In the genomic region with DNA sequence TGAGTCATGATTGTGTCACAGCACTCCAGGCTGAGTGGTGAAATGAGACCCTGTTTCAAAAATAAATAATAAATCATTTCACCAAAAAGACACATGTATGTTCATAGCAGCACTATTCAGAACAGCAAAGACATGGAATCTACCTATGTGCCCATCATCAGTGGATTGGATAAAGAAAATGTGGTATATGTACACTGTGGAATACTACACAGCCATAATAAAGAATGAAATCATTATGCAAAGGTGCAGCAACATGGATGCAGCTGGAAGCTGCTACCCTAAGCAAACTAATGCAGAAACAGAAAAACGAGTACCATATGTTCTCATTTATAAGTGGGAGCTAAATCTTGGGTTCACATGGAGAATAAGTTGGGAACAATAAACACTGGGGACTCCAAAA, we compare ENCODE assay signal across 26 cellular contexts. TPM values are rescaled to one million over a fixed set of nuclear protein-coding genes. Genes with fewer than 3 reads are reported as not detected.
DNase-seq lines count a peak whose midpoint lies in the region; ATAC-seq and TF ChIP-seq lines count a peak whose summit lies in the region.
"Had no signal": no experiment of that assay in that cellular context is flagged by ENCODE, and none has a peak within 500 bp of the region (broad histone marks: within the 10 kb centered on the region; RNA-seq: fewer than 3 reads in every experiment).

No MANE protein-coding gene starts in this region.

- intact Hi-C loops in activated naive CD4-positive, alpha-beta T cell treated with anti-CD3 and anti-CD28 coated beads for 36 hours (cut with micrococcal nuclease) = no loop called here

- no peak overlapping the region for H3K27ac ChIP-seq in foreskin keratinocyte
- H3K27ac ChIP-seq: C4-2B, HL-60 had no signal

- H3K4me1 Mint-ChIP-seq in activated naive CD4-positive, alpha-beta T cell treated with anti-CD3 and anti-CD28 coated beads for 36 hours (ENCODE audit: low read depth) = no peaks in the 10 kb centered on the region

- no peak overlapping the region for H3K4me3 Mint-ChIP-seq in activated naive CD4-positive, alpha-beta T cell treated with anti-CD3 and anti-CD28 coated beads for 36 hours
- H3K4me3 Mint-ChIP-seq: CD8-positive, alpha-beta memory T cell had no signal

- H3K27ac Mint-ChIP-seq in activated naive CD4-positive, alpha-beta T cell treated with anti-CD3 and anti-CD28 coated beads for 36 hours = no peak overlapping the region
- no peak overlapping the region for H3K27ac Mint-ChIP-seq in activated naive CD4-positive, alpha-beta T cell treated with anti-CD3 and anti-CD28 coated beads, Interleukin-2, amount 50 U/mL, for 72 hours
- H3K27ac Mint-ChIP-seq: CD8-positive, alpha-beta memory T cell had no signal

- no peak for TF ChIP-seq CTCF in foreskin keratinocyte (conservative IDR thresholded peaks at IDR 0.05)

- no peak for ATAC-seq in activated naive CD4-positive, alpha-beta T cell treated with anti-CD3 and anti-CD28 coated beads, Interleukin-2, amount 50 U/mL, for 72 hours
- peak; percentile 53 for ATAC-seq in foreskin keratinocyte
- no peak for ATAC-seq in HG03135 (IDR thresholded peaks at IDR 0.05; ENCODE audit: unreplicated experiment)
- ATAC-seq: GM12878, Panc1 had no signal

- H3K36me3 Mint-ChIP-seq in activated naive CD4-positive, alpha-beta T cell treated with anti-CD3 and anti-CD28 coated beads for 36 hours (ENCODE audit: low read depth) = peaks cover 35% of the 10 kb centered on the region
- peaks cover 16 to 40% of the 10 kb centered on the region in 2 donors for H3K36me3 Mint-ChIP-seq in activated naive CD4-positive, alpha-beta T cell treated with anti-CD3 and anti-CD28 coated beads, Interleukin-2, amount 50 U/mL, for 72 hours

- CTCF ChIA-PET in activated naive CD4-positive, alpha-beta T cell treated with anti-CD3 and anti-CD28 coated beads for 36 hours (lab: Charles Lee) = no interaction called here

- peaks cover 6% of the 10 kb centered on the region for H3K9me3 Mint-ChIP-seq in activated naive CD4-positive, alpha-beta T cell treated with anti-CD3 and anti-CD28 coated beads for 36 hours
- H3K9me3 Mint-ChIP-seq in activated naive CD4-positive, alpha-beta T cell treated with anti-CD3 and anti-CD28 coated beads, Interleukin-2, amount 50 U/mL, for 72 hours = peaks cover 0 to 6% of the 10 kb centered on the region in 2 donors
- H3K9me3 Mint-ChIP-seq: CD8-positive, alpha-beta memory T cell had no signal

- no peaks in the 10 kb centered on the region for H3K27me3 ChIP-seq in foreskin keratinocyte

- peak; percentile 8 for DNase-seq in activated naive CD4-positive, alpha-beta T cell treated with anti-CD3 and anti-CD28 coated beads for 36 hours
- DNase-seq in activated naive CD4-positive, alpha-beta T cell treated with anti-CD3 and anti-CD28 coated beads, Interleukin-2, amount 50 U/mL, for 72 hours (ENCODE audit: low spot score in 2 of 2) = no peak
- DNase-seq in ELR (ENCODE audit: low read depth) = peak; percentile 39
- peak; percentile 17 for DNase-seq in M059J (ENCODE audit: low read depth)
- peak in 1 of 2 donors; percentile 1 for DNase-seq in foreskin keratinocyte
- DNase-seq in NCI-H446 treated with DMSO at 0.1 percent for 48 hours (lab: John Stamatoyannopoulos, UW) = no peak
- DNase-seq: Calu3; CD8-positive, alpha-beta memory T cell; DMS153; H7; IMR-90; MM.1S; NCI-H1105; NCI-H146; NCI-H2029; NCI-H2227 treated with DMSO at 0.1 percent for 48 hours; NCI-H524; NCI-H774; NK-92 treated with Interleukin-12 subunit alpha and Interleukin-12 subunit beta, amount 100 ng/mL, for 24 hours; SIG-M5; T-helper 1 cell had no signal

- H3K27me3 Mint-ChIP-seq in activated naive CD4-positive, alpha-beta T cell treated with anti-CD3 and anti-CD28 coated beads for 36 hours (ENCODE audit: low read depth) = no peaks in the 10 kb centered on the region
- H3K27me3 Mint-ChIP-seq: CD8-positive, alpha-beta memory T cell had no signal

- no peaks in the 10 kb centered on the region for H3K4me1 ChIP-seq in foreskin keratinocyte

RNA-seq across cellular contexts. Expression of gene ZNF451, which starts 33.1 kb away (rescaled TPM):
- 10 to 100 TPM; 43.8 to 46.2 TPM for total RNA-seq in activated naive CD4-positive, alpha-beta T cell treated with anti-CD3 and anti-CD28 coated beads for 36 hours
- total RNA-seq in activated naive CD4-positive, alpha-beta T cell treated with anti-CD3 and anti-CD28 coated beads, Interleukin-2, amount 50 U/mL, for 72 hours = 10 to 100 TPM; 50.8 to 64.7 TPM
- 37.9 and 48.6 TPM in 2 replicates for total RNA-seq in M059J (2014; rRNA removed; shearing (Covaris generic))
- 40.9 and 43.4 TPM in 2 replicates for total RNA-seq in foreskin keratinocyte
- 5.7 and 6.5 TPM in 2 replicates for polyA plus RNA-seq in foreskin keratinocyte

RNA-seq across cellular contexts. Expression of gene BAG2, which starts 49.0 kb away (rescaled TPM):
- 1 to 10 TPM; 6.8 to 7.0 TPM for total RNA-seq in activated naive CD4-positive, alpha-beta T cell treated with anti-CD3 and anti-CD28 coated beads for 36 hours
- 1 to 10 TPM; 7.1 to 7.9 TPM for total RNA-seq in activated naive CD4-positive, alpha-beta T cell treated with anti-CD3 and anti-CD28 coated beads, Interleukin-2, amount 50 U/mL, for 72 hours
- 9.4 and 11.9 TPM in 2 replicates for total RNA-seq in M059J (2014; rRNA removed; shearing (Covaris generic))
- 1.4 and 1.9 TPM in 2 replicates for total RNA-seq in foreskin keratinocyte
- 0.82 and 1.4 TPM in 2 replicates for polyA plus RNA-seq in foreskin keratinocyte

Comparison
In these comparisons a context has a peak if more than half of its experiments do, and no peak if none do; other contexts are left out.
1. DNase-seq: peak in activated naive CD4-positive, alpha-beta T cell treated with anti-CD3 and anti-CD28 coated beads for 36 hours (single experiment), ELR (single experiment) and M059J (single experiment); none in activated naive CD4-positive, alpha-beta T cell treated with anti-CD3 and anti-CD28 coated beads, Interleukin-2, amount 50 U/mL, for 72 hours (0 of 2) and NCI-H446 treated with DMSO at 0.1 percent for 48 hours (single experiment).